Comparison of ENCODE assay signal across 8 cellular contexts in genomic region chr4:104494822-104495559, GRCh38. TPM values are rescaled to one million over a fixed set of nuclear protein-coding genes. Genes with fewer than 3 reads are reported as not detected.
A peak's percentile ranks its signal among the peaks of the same experiment; 100 is the strongest.
DNase-seq lines count a peak whose midpoint lies in the region; ATAC-seq and TF ChIP-seq lines count a peak whose summit lies in the region.

CXXC4 (minus strand) TSS chr4:104494894; CDS start chr4:104491802, 3,092 bp downstream.

- H3K4me3 Mint-ChIP-seq in brain = peak within 1 kb of the TSS; percentile 91 to 97 (median 95)

- no TSS peak for BruUV-seq in Panc1 (replicated peaks; lab: Mats Ljungman, UMichigan)

- TF ChIP-seq EP300 in sigmoid colon (IDR thresholded peaks at IDR 0.05) = no peak

- H3K27me3 ChIP-seq in Panc1 (ENCODE audit: control insufficient read depth, insufficient read depth, low read length) (no peaks in the 10 kb centered on the region), sigmoid colon (no peaks in the 10 kb centered on the region)

- H3K36me3 ChIP-seq in Panc1 (ENCODE audit: control insufficient read depth, insufficient read depth, low read length) (no peaks in the 10 kb centered on the region), sigmoid colon (no peaks in the 10 kb centered on the region)

- no peaks in the 10 kb centered on the region for H3K9me3 ChIP-seq in Panc1 (ENCODE audit: control insufficient read depth, insufficient read depth, low read depth, low read length)
- no peaks in the 10 kb centered on the region for H3K9me3 ChIP-seq in sigmoid colon

- in situ Hi-C loops in Panc1 (cut with HindIII; ENCODE audit: low pct_unique_long_range_greater_than_20kb, low sequenced_read_pairs) = no loop called here

- peak within 1 kb of the TSS; percentile 50 to 75 for H3K4me3 ChIP-seq in Panc1 (ENCODE audit: low read depth in 2 of 2, low read length in 2 of 2)
- peak within 1 kb of the TSS; percentile 44 to 60 (median 56) for H3K4me3 ChIP-seq in sigmoid colon

- H3K27ac Mint-ChIP-seq in brain = peak within 1 kb of the TSS; percentile 78 to 98 (median 97)

- H3K9me3 Mint-ChIP-seq in brain = peaks cover 0 to 2% (median 0%) of the 10 kb centered on the region in 5 experiments

- intact Hi-C loops in Panc1 (cut with micrococcal nuclease; ENCODE audit: unreplicated experiment) = loop anchor here (5.0 kb wide), 1 partner anchor 367 kb away; no protein-coding TSS in a partner anchor
- intact Hi-C loops in sigmoid colon (cut with DNase I) = loop anchor here (5.0 to 10.0 kb wide), 2 partner anchors 97 to 650 kb away; partner anchors contain the start of gene TET2

- H3K4me1 ChIP-seq in Panc1 (ENCODE audit: control insufficient read depth, insufficient read depth, low read length) = peaks cover 3% of the 10 kb centered on the region; the same call in 1 of the 2 replicates
- H3K4me1 ChIP-seq in sigmoid colon = peaks cover 0 to 31% (median 15%) of the 10 kb centered on the region in 4 donors

- DNase-seq in AG08396 (ENCODE audit: low spot score) (peak; percentile 37), HuH-7.5 (ENCODE audit: low spot score) (peak; percentile 33), Panc1 (ENCODE audit: low read depth, low spot score) (no peak), iPS-NIHi11 (ENCODE audit: low spot score) (peak; percentile 67), sigmoid colon (peak; percentile 90)
- no peak for DNase-seq in activated CD4-positive, CD25-positive, alpha-beta regulatory T cell (lab: John Stamatoyannopoulos, UW)

- peaks cover 37% of the 10 kb centered on the region for H3K4me1 Mint-ChIP-seq in brain

- H3K36me3 Mint-ChIP-seq in brain = no peaks in the 10 kb centered on the region

- H3K27me3 Mint-ChIP-seq in brain = peaks cover 12% of the 10 kb centered on the region

- TF ChIP-seq CTCF in Panc1 (IDR thresholded peaks at IDR 0.05) (no peak), brain (conservative IDR thresholded peaks at IDR 0.05) (no peak), sigmoid colon (IDR thresholded peaks at IDR 0.05) (no peak)

- ATAC-seq in GM19023 (IDR thresholded peaks at IDR 0.05; ENCODE audit: unreplicated experiment) (peak; percentile 19), Panc1 (peak; percentile 68)

- no peak for TF ChIP-seq POLR2A in sigmoid colon (IDR thresholded peaks at IDR 0.05)

- H3K27ac ChIP-seq in Panc1 (ENCODE audit: low read length) (peak within 1 kb of the TSS; percentile 59; the same call in 1 of the 2 replicates), sigmoid colon (peak within 1 kb of the TSS; percentile 85 to 91 (median 88))

- WGBS in sigmoid colon, 2 donors = 0 to 1% methylated on average over 40 to 41 of the region's 42 CpGs

- POLR2A ChIA-PET in Panc1 (lab: Charles Lee) = no interaction called here

- CTCF ChIA-PET in Panc1 (lab: Charles Lee) = no interaction called here

RNA-seq across cellular contexts. Expression of gene CXXC4, which starts in this region (rescaled TPM):
- total RNA-seq in Panc1 (2021; ENCODE audit: unreplicated experiment) (0.59 TPM), sigmoid colon (1 to 10 TPM; 2.2 to 4.3 (median 3.5) TPM)
- 0.33 TPM for polyA plus RNA-seq in Panc1 (2012; ENCODE audit: insufficient read length)
- polyA plus RNA-seq in brain (ENCODE audit: insufficient read depth, low read depth, low replicate concordance) (6.8 TPM), sigmoid colon (under 1 TPM; 0.45 to 0.60 (median 0.46) TPM)

Comparison
In these comparisons a context has a peak if more than half of its experiments do, and no peak if none do; other contexts are left out.
1. Peak in ATAC-seq, H3K4me3 ChIP-seq and H3K27ac ChIP-seq in Panc1; RNA of the gene not detected or under 1 TPM.
2. DNase-seq: peak in AG08396 (single experiment), HuH-7.5 (single experiment), iPS-NIHi11 (single experiment) and sigmoid colon (single experiment); none in Panc1 (single experiment) and activated CD4-positive, CD25-positive, alpha-beta regulatory T cell (0 of 4).